10 cellular contexts compared by ENCODE assay signal in the genomic region with DNA sequence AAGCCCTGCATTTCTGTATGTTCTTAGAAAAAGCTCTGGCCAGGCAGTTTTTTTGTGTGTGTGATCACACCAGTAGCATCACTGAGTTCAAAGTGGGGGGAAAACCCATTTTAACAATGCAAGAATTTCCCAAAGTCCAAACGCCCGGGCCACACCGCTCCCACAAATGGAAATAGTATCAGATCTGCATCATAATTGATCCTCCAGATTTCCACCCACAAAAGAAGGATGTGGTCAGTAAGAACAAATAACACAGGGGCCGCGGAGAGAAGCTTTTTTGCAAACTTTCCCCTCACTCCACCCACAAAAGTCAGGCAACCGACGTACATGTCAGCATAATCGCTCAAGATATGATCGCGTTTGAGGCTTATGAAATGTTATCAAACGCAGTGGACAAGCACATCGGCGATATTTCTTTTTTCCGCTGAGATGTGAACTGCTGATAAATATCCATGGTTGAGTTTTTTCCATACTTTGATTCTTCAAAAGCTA.
DNase-seq lines count a peak whose midpoint lies in the region; ATAC-seq lines count a peak whose summit lies in the region.
"Had no signal": no experiment of that assay in that cellular context is flagged by ENCODE, and none has a peak within 500 bp of the region (broad histone marks: within the 10 kb centered on the region; RNA-seq: fewer than 3 reads in every experiment).

No MANE protein-coding gene starts in this region.

- DNase-seq in activated T-cell treated with anti-CD3 and anti-CD28 coated beads for 24 hours (ENCODE audit: low read depth) = peak; percentile 41
- no peak for DNase-seq in activated T-cell treated with anti-CD3 and anti-CD28 coated beads for 4 hours
- DNase-seq in activated T-cell treated with anti-CD3 and anti-CD28 coated beads, Interleukin-2, amount 50 U/mL, for 48 hours = peak; percentile 45 to 49
- DNase-seq in iPS-NIHi7 (ENCODE audit: extremely low spot score) = peak; percentile 15
- DNase-seq in cortex of kidney (lab: John Stamatoyannopoulos, UW) = no peak
- DNase-seq in superior temporal gyrus (ENCODE audit: extremely low spot score) = no peak
- DNase-seq: upper lobe of right lung had no signal

- no peak overlapping the region for H3K27ac Mint-ChIP-seq in stimulated activated memory B cell treated with anti-CD40 and anti-IgM and Interleukin-4, amounts not matched to agents 10 μg/mL and 1 μg/mL and 100 μg/mL, for 72 hours
- H3K27ac Mint-ChIP-seq: nephron had no signal

- no peaks in the 10 kb centered on the region for H3K9me3 Mint-ChIP-seq in stimulated activated memory B cell treated with anti-CD40 and anti-IgM and Interleukin-4, amounts not matched to agents 10 μg/mL and 1 μg/mL and 100 μg/mL, for 72 hours
- H3K9me3 Mint-ChIP-seq: nephron had no signal

- H3K4me3 Mint-ChIP-seq in stimulated activated memory B cell treated with anti-CD40 and anti-IgM and Interleukin-4, amounts not matched to agents 10 μg/mL and 1 μg/mL and 100 μg/mL, for 72 hours = no peak overlapping the region

- peak; percentile 53 for ATAC-seq in stimulated activated memory B cell treated with anti-CD40 and anti-IgM and Interleukin-4, amounts not matched to agents 10 μg/mL and 1 μg/mL and 100 μg/mL, for 72 hours
- no peak for ATAC-seq in GM19467 (IDR thresholded peaks at IDR 0.05; ENCODE audit: unreplicated experiment)
- ATAC-seq: upper lobe of right lung had no signal

- H3K27me3 Mint-ChIP-seq in stimulated activated memory B cell treated with anti-CD40 and anti-IgM and Interleukin-4, amounts not matched to agents 10 μg/mL and 1 μg/mL and 100 μg/mL, for 72 hours = peaks cover 19% of the 10 kb centered on the region

- no peaks in the 10 kb centered on the region for H3K36me3 Mint-ChIP-seq in stimulated activated memory B cell treated with anti-CD40 and anti-IgM and Interleukin-4, amounts not matched to agents 10 μg/mL and 1 μg/mL and 100 μg/mL, for 72 hours

- H3K4me1 Mint-ChIP-seq in stimulated activated memory B cell treated with anti-CD40 and anti-IgM and Interleukin-4, amounts not matched to agents 10 μg/mL and 1 μg/mL and 100 μg/mL, for 72 hours = peaks cover 6% of the 10 kb centered on the region

Comparison
In these comparisons a context has a peak if more than half of its experiments do, and no peak if none do; other contexts are left out.
1. DNase-seq: peak in activated T-cell treated with anti-CD3 and anti-CD28 coated beads for 24 hours (single experiment), activated T-cell treated with anti-CD3 and anti-CD28 coated beads, Interleukin-2, amount 50 U/mL, for 48 hours (2 of 2) and iPS-NIHi7 (single experiment); none in activated T-cell treated with anti-CD3 and anti-CD28 coated beads for 4 hours (single experiment), cortex of kidney (single experiment) and superior temporal gyrus (single experiment).